ENCODE assay signal across 39 cellular contexts in the genomic region with DNA sequence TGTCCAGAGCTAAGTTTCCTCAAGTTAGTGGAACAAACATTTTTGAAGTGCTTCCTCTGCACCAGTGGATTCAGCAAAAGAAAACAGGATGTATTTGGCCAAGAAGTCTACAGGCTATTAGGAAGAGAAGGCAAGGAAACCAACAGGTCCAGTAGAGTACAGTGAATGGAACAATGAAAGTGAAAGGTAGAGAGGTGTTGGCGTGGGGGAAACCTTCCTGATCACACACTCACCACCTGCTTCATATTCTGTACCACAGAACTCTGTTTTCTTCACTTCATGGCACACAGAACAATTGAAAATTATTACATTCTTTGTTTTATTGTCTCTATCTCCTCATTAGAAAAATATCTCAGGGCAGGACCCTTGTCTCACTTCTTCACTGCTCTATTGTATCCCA.
"Had no signal": no experiment of that assay in that cellular context is flagged by ENCODE, and none has a peak within 500 bp of the region (broad histone marks: within the 10 kb centered on the region; RNA-seq: fewer than 3 reads in every experiment).

No MANE protein-coding gene starts in this region.

- H3K4me3 ChIP-seq: adrenal gland, ascending aorta, body of pancreas, breast epithelium, cardiac muscle cell had no signal

- DNase-seq: activated effector memory CD4-positive, alpha-beta T cell treated with anti-CD3 and anti-CD28 coated beads, Interleukin-2, amount 50 U/mL, for 16 hours; activated effector memory CD4-positive, alpha-beta T cell treated with Interleukin-2 at 50 U/mL for 16 hours; activated gamma-delta T cell; activated gamma-delta T cell treated with Interleukin-2 at 50 U/mL for 16 hours; activated naive CD4-positive, alpha-beta T cell; activated naive CD4-positive, alpha-beta T cell treated with anti-CD3 and anti-CD28 coated beads for 36 hours; activated naive CD4-positive, alpha-beta T cell treated with anti-CD3 and anti-CD28 coated beads, Interleukin-2, amount 10 ng/mL, durations not matched to agents 7 days and 5 days; activated naive CD4-positive, alpha-beta T cell treated with anti-CD3 and anti-CD28 coated beads, Interleukin-2, amount 50 U/mL, for 16 hours; activated naive CD4-positive, alpha-beta T cell treated with Interleukin-2 at 50 U/mL for 16 hours; activated naive CD8-positive, alpha-beta T cell treated with anti-CD3 and anti-CD28 coated beads for 36 hours; activated naive CD8-positive, alpha-beta T cell treated with anti-CD3 and anti-CD28 coated beads, Interleukin-2, amount 10 ng/mL, durations not matched to agents 7 days and 5 days; activated naive CD8-positive, alpha-beta T cell treated with anti-CD3 and anti-CD28 coated beads, Interleukin-2, amount 50 U/mL, for 24 hours; activated T-cell treated with anti-CD3 and anti-CD28 coated beads, Interleukin-2, amount 50 U/mL, for 1 hour; activated T-cell treated with anti-CD3 and anti-CD28 coated beads, Interleukin-2, amount 50 U/mL, for 24 hours; activated T-cell treated with anti-CD3 and anti-CD28 coated beads, Interleukin-2, amount 50 U/mL, for 4 hours; activated T-cell treated with anti-CD3 and anti-CD28 coated beads, Interleukin-2, amount 50 U/mL, for 48 hours; activated T-cell treated with anti-CD3 and anti-CD28 coated beads, Interleukin-2, amount 50 U/mL, for 72 hours; adrenal gland; amniotic stem cell; amygdala; anterior cingulate cortex; aorta; body of pancreas; brain microvascular endothelial cell; caudate nucleus; central memory CD4-positive, alpha-beta T cell; cerebellar nuclear complex had no signal

- H3K27me3 Mint-ChIP-seq: activated naive CD4-positive, alpha-beta T cell treated with anti-CD3 and anti-CD28 coated beads, Interleukin-2, amount 10 ng/mL, durations not matched to agents 7 days and 5 days; activated naive CD4-positive, alpha-beta T cell treated with anti-CD3 and anti-CD28 coated beads, Interleukin-2, amount 50 U/mL, for 24 hours; activated naive CD8-positive, alpha-beta T cell; activated naive CD8-positive, alpha-beta T cell treated with anti-CD3 and anti-CD28 coated beads for 36 hours; activated naive CD8-positive, alpha-beta T cell treated with anti-CD3 and anti-CD28 coated beads, Interleukin-2, amount 10 ng/mL, durations not matched to agents 7 days and 5 days; activated naive CD8-positive, alpha-beta T cell treated with anti-CD3 and anti-CD28 coated beads, Interleukin-2, amount 50 U/mL, for 24 hours; activated T-helper 17 cell treated with anti-CD3 and anti-CD28 coated beads, Interleukin-2, amount 50 U/mL, for 72 hours; brain; central memory CD8-positive, alpha-beta T cell had no signal

- H3K36me3 ChIP-seq: adrenal gland, ascending aorta, brain microvascular endothelial cell, breast epithelium, cardiac muscle cell had no signal

- H3K27ac ChIP-seq: adrenal gland, ascending aorta, body of pancreas, brain microvascular endothelial cell, breast epithelium, cardiac muscle cell had no signal

- H3K9me3 ChIP-seq: adrenal gland, ascending aorta, body of pancreas, breast epithelium had no signal

- ATAC-seq: activated naive CD4-positive, alpha-beta T cell treated with anti-CD3 and anti-CD28 coated beads, Interleukin-2, amount 50 U/mL, for 72 hours; activated naive CD8-positive, alpha-beta T cell treated with anti-CD3 and anti-CD28 coated beads, Interleukin-2, amount 50 U/mL, for 24 hours; activated T-cell treated with anti-CD3 and anti-CD28 coated beads, Interleukin-2, amount 50 U/mL, for 4 hours; activated T-cell treated with anti-CD3 and anti-CD28 coated beads, Interleukin-2, amount 50 U/mL, for 72 hours; activated T-helper 17 cell treated with anti-CD3 and anti-CD28 coated beads, Interleukin-2, amount 50 U/mL, for 72 hours; body of pancreas had no signal

- H3K27ac Mint-ChIP-seq: activated naive CD4-positive, alpha-beta T cell treated with anti-CD3 and anti-CD28 coated beads for 36 hours; activated naive CD4-positive, alpha-beta T cell treated with anti-CD3 and anti-CD28 coated beads, Interleukin-2, amount 10 ng/mL, durations not matched to agents 7 days and 5 days; activated naive CD4-positive, alpha-beta T cell treated with anti-CD3 and anti-CD28 coated beads, Interleukin-2, amount 50 U/mL, for 24 hours; activated naive CD4-positive, alpha-beta T cell treated with anti-CD3 and anti-CD28 coated beads, Interleukin-2, amount 50 U/mL, for 72 hours; activated naive CD8-positive, alpha-beta T cell; activated naive CD8-positive, alpha-beta T cell treated with anti-CD3 and anti-CD28 coated beads for 36 hours; activated naive CD8-positive, alpha-beta T cell treated with anti-CD3 and anti-CD28 coated beads, Interleukin-2, amount 10 ng/mL, durations not matched to agents 7 days and 5 days; activated naive CD8-positive, alpha-beta T cell treated with anti-CD3 and anti-CD28 coated beads, Interleukin-2, amount 50 U/mL, for 24 hours; activated T-cell treated with anti-CD3 and anti-CD28 coated beads, Interleukin-2, amount 50 U/mL, for 24 hours; activated T-cell treated with anti-CD3 and anti-CD28 coated beads, Interleukin-2, amount 50 U/mL, for 72 hours; activated T-helper 1 cell treated with anti-CD3 and anti-CD28 coated beads, Interleukin-12 subunit alpha, Interleukin-12 subunit beta, Interleukin-2, Interleukin-4 antibody, amounts not matched to agents 30 ng/mL and 10 ng/mL and 1 ng/mL, durations not matched to agents 14 hours and 24 hours and 36 hours; activated T-helper 17 cell treated with anti-CD3 and anti-CD28 coated beads, Interleukin-2, amount 50 U/mL, for 72 hours; activated T-helper 2 cell treated with anti-CD3 and anti-CD28 coated beads, Interferon-gamma antibody, Interleukin-2, Interleukin-4, amounts not matched to agents 10 μg/mL and 5 μg/mL and 100 μg/mL, durations not matched to agents 14 hours and 24 hours and 36 hours; brain had no signal

- H3K4me3 Mint-ChIP-seq: activated naive CD4-positive, alpha-beta T cell treated with anti-CD3 and anti-CD28 coated beads for 36 hours; activated naive CD4-positive, alpha-beta T cell treated with anti-CD3 and anti-CD28 coated beads, Interleukin-2, amount 10 ng/mL, durations not matched to agents 7 days and 5 days; activated naive CD4-positive, alpha-beta T cell treated with anti-CD3 and anti-CD28 coated beads, Interleukin-2, amount 50 U/mL, for 24 hours; activated naive CD8-positive, alpha-beta T cell; activated naive CD8-positive, alpha-beta T cell treated with anti-CD3 and anti-CD28 coated beads for 36 hours; activated naive CD8-positive, alpha-beta T cell treated with anti-CD3 and anti-CD28 coated beads, Interleukin-2, amount 10 ng/mL, durations not matched to agents 7 days and 5 days; activated naive CD8-positive, alpha-beta T cell treated with anti-CD3 and anti-CD28 coated beads, Interleukin-2, amount 50 U/mL, for 24 hours; activated T-cell treated with anti-CD3 and anti-CD28 coated beads, Interleukin-2, amount 50 U/mL, for 24 hours; activated T-cell treated with anti-CD3 and anti-CD28 coated beads, Interleukin-2, amount 50 U/mL, for 4 hours; activated T-cell treated with anti-CD3 and anti-CD28 coated beads, Interleukin-2, amount 50 U/mL, for 72 hours; activated T-helper 1 cell treated with anti-CD3 and anti-CD28 coated beads, Interleukin-12 subunit alpha, Interleukin-12 subunit beta, Interleukin-2, Interleukin-4 antibody, amounts not matched to agents 30 ng/mL and 10 ng/mL and 1 ng/mL, durations not matched to agents 14 hours and 24 hours and 36 hours; activated T-helper 17 cell treated with anti-CD3 and anti-CD28 coated beads, Interleukin-2, amount 50 U/mL, for 72 hours; brain; central memory CD8-positive, alpha-beta T cell had no signal

- H3K4me1 Mint-ChIP-seq: activated naive CD4-positive, alpha-beta T cell treated with anti-CD3 and anti-CD28 coated beads, Interleukin-2, amount 10 ng/mL, durations not matched to agents 7 days and 5 days; activated naive CD4-positive, alpha-beta T cell treated with anti-CD3 and anti-CD28 coated beads, Interleukin-2, amount 50 U/mL, for 24 hours; activated naive CD8-positive, alpha-beta T cell treated with anti-CD3 and anti-CD28 coated beads for 36 hours; activated naive CD8-positive, alpha-beta T cell treated with anti-CD3 and anti-CD28 coated beads, Interleukin-2, amount 10 ng/mL, durations not matched to agents 7 days and 5 days; activated naive CD8-positive, alpha-beta T cell treated with anti-CD3 and anti-CD28 coated beads, Interleukin-2, amount 50 U/mL, for 24 hours; activated T-helper 17 cell treated with anti-CD3 and anti-CD28 coated beads, Interleukin-2, amount 50 U/mL, for 72 hours; brain; central memory CD8-positive, alpha-beta T cell had no signal

- H3K9me3 Mint-ChIP-seq: activated naive CD4-positive, alpha-beta T cell treated with anti-CD3 and anti-CD28 coated beads for 36 hours; activated naive CD4-positive, alpha-beta T cell treated with anti-CD3 and anti-CD28 coated beads, Interleukin-2, amount 10 ng/mL, durations not matched to agents 7 days and 5 days; activated naive CD4-positive, alpha-beta T cell treated with anti-CD3 and anti-CD28 coated beads, Interleukin-2, amount 50 U/mL, for 24 hours; activated naive CD4-positive, alpha-beta T cell treated with anti-CD3 and anti-CD28 coated beads, Interleukin-2, amount 50 U/mL, for 72 hours; activated naive CD8-positive, alpha-beta T cell treated with anti-CD3 and anti-CD28 coated beads for 36 hours; activated naive CD8-positive, alpha-beta T cell treated with anti-CD3 and anti-CD28 coated beads, Interleukin-2, amount 10 ng/mL, durations not matched to agents 7 days and 5 days; activated naive CD8-positive, alpha-beta T cell treated with anti-CD3 and anti-CD28 coated beads, Interleukin-2, amount 50 U/mL, for 24 hours; activated T-cell treated with anti-CD3 and anti-CD28 coated beads, Interleukin-2, amount 50 U/mL, for 24 hours; activated T-cell treated with anti-CD3 and anti-CD28 coated beads, Interleukin-2, amount 50 U/mL, for 4 hours; activated T-cell treated with anti-CD3 and anti-CD28 coated beads, Interleukin-2, amount 50 U/mL, for 72 hours; activated T-helper 1 cell treated with anti-CD3 and anti-CD28 coated beads, Interleukin-12 subunit alpha, Interleukin-12 subunit beta, Interleukin-2, Interleukin-4 antibody, amounts not matched to agents 30 ng/mL and 10 ng/mL and 1 ng/mL, durations not matched to agents 14 hours and 24 hours and 36 hours; activated T-helper 17 cell treated with anti-CD3 and anti-CD28 coated beads, Interleukin-2, amount 50 U/mL, for 72 hours; activated T-helper 2 cell treated with anti-CD3 and anti-CD28 coated beads, Interferon-gamma antibody, Interleukin-2, Interleukin-4, amounts not matched to agents 10 μg/mL and 5 μg/mL and 100 μg/mL, durations not matched to agents 14 hours and 24 hours and 36 hours had no signal

- H3K36me3 Mint-ChIP-seq: activated naive CD4-positive, alpha-beta T cell treated with anti-CD3 and anti-CD28 coated beads, Interleukin-2, amount 10 ng/mL, durations not matched to agents 7 days and 5 days; activated naive CD4-positive, alpha-beta T cell treated with anti-CD3 and anti-CD28 coated beads, Interleukin-2, amount 50 U/mL, for 24 hours; activated naive CD4-positive, alpha-beta T cell treated with anti-CD3 and anti-CD28 coated beads, Interleukin-2, amount 50 U/mL, for 72 hours; activated naive CD8-positive, alpha-beta T cell; activated naive CD8-positive, alpha-beta T cell treated with anti-CD3 and anti-CD28 coated beads for 36 hours; activated naive CD8-positive, alpha-beta T cell treated with anti-CD3 and anti-CD28 coated beads, Interleukin-2, amount 10 ng/mL, durations not matched to agents 7 days and 5 days; brain had no signal

- H3K27me3 ChIP-seq: adrenal gland, ascending aorta, body of pancreas, brain microvascular endothelial cell, cardiac muscle cell had no signal

- H3K4me1 ChIP-seq: adrenal gland, ascending aorta, body of pancreas, breast epithelium had no signal

- FAIRE-seq: bronchial epithelial cell had no signal
